Comparison of ENCODE assay signal across 17 cellular contexts in the genomic region with DNA sequence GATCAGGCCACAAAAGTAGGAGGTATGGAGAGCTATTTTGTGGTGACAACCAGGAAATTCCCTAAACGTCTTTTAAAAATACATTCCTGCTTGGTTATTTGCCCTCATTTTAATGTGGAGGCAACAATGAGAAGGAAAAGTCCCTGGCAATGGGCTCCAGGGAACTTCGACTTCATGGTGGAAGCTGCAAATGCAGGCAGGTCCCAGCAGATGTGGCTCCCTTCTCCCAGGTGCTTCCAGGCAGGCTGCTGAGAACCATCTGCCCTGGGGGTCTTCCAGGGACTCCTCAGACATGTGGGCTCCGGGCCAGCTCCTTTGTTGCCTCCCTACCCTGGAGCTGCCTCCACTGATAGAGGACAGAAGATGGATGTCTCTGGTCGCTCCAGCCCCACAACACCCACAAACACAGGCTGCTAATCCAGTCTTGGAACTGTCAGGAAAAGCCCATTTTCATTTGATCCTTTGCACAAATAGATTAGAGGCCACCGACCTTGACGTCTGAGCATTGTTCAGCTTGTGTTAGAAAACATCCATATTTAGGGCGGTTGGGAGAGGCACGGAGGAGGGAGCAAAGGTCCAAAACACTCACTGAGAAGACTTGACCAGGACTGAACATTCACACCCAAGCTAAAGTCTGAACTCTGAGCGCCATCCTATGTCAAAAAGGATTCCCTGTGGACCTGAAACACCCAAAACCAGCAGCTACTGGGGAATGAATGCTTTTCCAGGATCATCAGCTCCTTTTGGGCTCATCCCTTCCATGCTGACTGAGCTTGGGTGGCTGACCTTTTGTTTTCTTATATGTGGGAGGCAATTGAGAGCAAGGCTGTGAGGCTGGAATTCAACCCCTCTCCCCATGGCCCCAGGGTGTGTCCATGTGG. TPM values are rescaled to one million over a fixed set of nuclear protein-coding genes. Genes with fewer than 3 reads are reported as not detected.
DNase-seq lines count a peak whose midpoint lies in the region; TF ChIP-seq lines count a peak whose summit lies in the region.
"Had no signal": no experiment of that assay in that cellular context is flagged by ENCODE, and none has a peak within 500 bp of the region (broad histone marks: within the 10 kb centered on the region; RNA-seq: fewer than 3 reads in every experiment).

No MANE protein-coding gene starts in this region.

- TF ChIP-seq CTCF in C4-2B (conservative IDR thresholded peaks at IDR 0.05) (no peak), Loucy (conservative IDR thresholded peaks at IDR 0.05; ENCODE audit: low read length) (no peak), epithelial cell of proximal tubule (conservative IDR thresholded peaks at IDR 0.05; ENCODE audit: low read depth, low read length) (peak; percentile 48), neural crest cell (conservative IDR thresholded peaks at IDR 0.05) (no peak), left ventricle myocardium inferior (IDR thresholded peaks at IDR 0.05; ENCODE audit: borderline replicate concordance) (no peak)

- H3K36me3 Mint-ChIP-seq in neural crest cell (ENCODE audit: low read depth): no peaks in the 10 kb centered on the region
- H3K36me3 Mint-ChIP-seq in activated T-helper 2 cell treated with anti-CD3 and anti-CD28 coated beads, Interferon-gamma antibody, Interleukin-2, Interleukin-4, amounts not matched to agents 10 μg/mL and 5 μg/mL and 100 μg/mL, durations not matched to agents 14 hours and 24 hours and 36 hours (ENCODE audit: low read depth): no peaks in the 10 kb centered on the region
- H3K36me3 Mint-ChIP-seq: mesothelial cell of epicardium had no signal

- no peaks in the 10 kb centered on the region for H3K27me3 ChIP-seq in Loucy (ENCODE audit: insufficient read depth, low read length, poor library complexity, severe bottlenecking)
- H3K27me3 ChIP-seq in left ventricle myocardium inferior (ENCODE audit: low read depth): no peaks in the 10 kb centered on the region
- H3K27me3 ChIP-seq: body of pancreas, Peyer's patch had no signal

- H3K79me2 ChIP-seq in Loucy (ENCODE audit: insufficient read depth, low read length): no peaks in the 10 kb centered on the region

- H3K27ac ChIP-seq in C4-2B (peak overlapping the region; percentile 32; the same call in 1 of the 2 replicates), left ventricle myocardium inferior (replicated peaks) (no peak overlapping the region)
- H3K27ac ChIP-seq: body of pancreas had no signal

- H3K4me1 ChIP-seq in Loucy (ENCODE audit: insufficient read depth, low read length, poor library complexity, severe bottlenecking): peaks cover 42% of the 10 kb centered on the region
- H3K4me1 ChIP-seq in left ventricle myocardium inferior: peaks cover 17% of the 10 kb centered on the region

- DNase-seq in epithelial cell of proximal tubule (ENCODE audit: low read depth) (no peak), neural crest cell (ENCODE audit: low read depth, low spot score) (no peak), HT-29 (ENCODE audit: low spot score) (no peak), left ventricle myocardium inferior (no peak), HK-2 (ENCODE audit: unreplicated experiment) (no peak)
- DNase-seq in activated T-helper 2 cell treated with anti-CD3 and anti-CD28 coated beads, Interferon-gamma antibody, Interleukin-2, Interleukin-4, amounts not matched to agents 10 μg/mL and 5 μg/mL and 100 μg/mL, durations not matched to agents 14 hours and 24 hours and 36 hours (ENCODE audit: low spot score): no peak
- DNase-seq: activated CD4-positive, alpha-beta T cell treated with anti-CD3 and anti-CD28 coated beads, Interleukin-2, amount 10 ng/mL, durations not matched to agents 7 days and 5 days; C1 segment of cervical spinal cord; GDM1; stimulated activated naive CD8-positive, alpha-beta T cell treated with anti-CD3 and anti-CD28 coated beads, Interleukin-15, Interleukin-2, amounts not matched to agents 100 U/mL and 50 U/mL, for 24 hours; T-helper 2 cell had no signal

- H3K4me3 ChIP-seq in Loucy (ENCODE audit: low read length, poor library complexity, severe bottlenecking) (no peak overlapping the region), epithelial cell of proximal tubule (ENCODE audit: low read depth, low read length) (no peak overlapping the region), left ventricle myocardium inferior (no peak overlapping the region)
- H3K4me3 ChIP-seq: body of pancreas, Peyer's patch had no signal

- H3K9me3 ChIP-seq in Loucy (ENCODE audit: insufficient read depth, low read depth, low read length) (no peaks in the 10 kb centered on the region), left ventricle myocardium inferior (replicated peaks) (no peaks in the 10 kb centered on the region)
- H3K9me3 ChIP-seq: body of pancreas, Peyer's patch had no signal

- H3K4me3 Mint-ChIP-seq in neural crest cell: no peak overlapping the region
- H3K4me3 Mint-ChIP-seq in activated T-helper 2 cell treated with anti-CD3 and anti-CD28 coated beads, Interferon-gamma antibody, Interleukin-2, Interleukin-4, amounts not matched to agents 10 μg/mL and 5 μg/mL and 100 μg/mL, durations not matched to agents 14 hours and 24 hours and 36 hours (ENCODE audit: low read depth): no peak overlapping the region
- H3K4me3 Mint-ChIP-seq: activated CD4-positive, alpha-beta T cell treated with anti-CD3 and anti-CD28 coated beads, Interleukin-2, amount 10 ng/mL, durations not matched to agents 7 days and 5 days; mesothelial cell of epicardium had no signal

- no peaks in the 10 kb centered on the region for H4K20me1 ChIP-seq in Loucy (ENCODE audit: insufficient read depth, low read length, poor library complexity, severe bottlenecking)

- H3K4me1 Mint-ChIP-seq in neural crest cell: peaks cover 63% of the 10 kb centered on the region
- H3K4me1 Mint-ChIP-seq in activated T-helper 2 cell treated with anti-CD3 and anti-CD28 coated beads, Interferon-gamma antibody, Interleukin-2, Interleukin-4, amounts not matched to agents 10 μg/mL and 5 μg/mL and 100 μg/mL, durations not matched to agents 14 hours and 24 hours and 36 hours (ENCODE audit: low read depth): peaks cover 2% of the 10 kb centered on the region

- no peaks in the 10 kb centered on the region for H3F3A ChIP-seq in Loucy (ENCODE audit: low read depth)

- no peaks in the 10 kb centered on the region for H3K9me2 ChIP-seq in Loucy (replicated peaks; ENCODE audit: low read depth, low read length)

- no peak overlapping the region for H3K9ac ChIP-seq in Loucy (ENCODE audit: low read depth, low read length, poor library complexity, severe bottlenecking)

- no peak overlapping the region for H3K4me2 ChIP-seq in Loucy (ENCODE audit: low read depth, low read length, poor library complexity, severe bottlenecking)

- no peaks in the 10 kb centered on the region for H3K27me3 Mint-ChIP-seq in neural crest cell (ENCODE audit: low read depth)
- no peaks in the 10 kb centered on the region for H3K27me3 Mint-ChIP-seq in activated T-helper 2 cell treated with anti-CD3 and anti-CD28 coated beads, Interferon-gamma antibody, Interleukin-2, Interleukin-4, amounts not matched to agents 10 μg/mL and 5 μg/mL and 100 μg/mL, durations not matched to agents 14 hours and 24 hours and 36 hours (ENCODE audit: low read depth)
- H3K27me3 Mint-ChIP-seq: activated CD4-positive, alpha-beta T cell treated with anti-CD3 and anti-CD28 coated beads, Interleukin-2, amount 10 ng/mL, durations not matched to agents 7 days and 5 days had no signal

- H2AFZ ChIP-seq in Loucy (ENCODE audit: low read length): peak overlapping the region; percentile 73; the same call in 1 of the 2 replicates

- intact Hi-C loops in activated T-helper 2 cell treated with anti-CD3 and anti-CD28 coated beads, Interferon-gamma antibody, Interleukin-2, Interleukin-4, amounts not matched to agents 10 μg/mL and 5 μg/mL and 100 μg/mL, durations not matched to agents 14 hours and 24 hours and 36 hours (cut with micrococcal nuclease): no loop called here
- intact Hi-C loops in left ventricle myocardium inferior (cut with micrococcal nuclease): no loop called here

- H3K9me3 Mint-ChIP-seq in neural crest cell: no peaks in the 10 kb centered on the region
- no peaks in the 10 kb centered on the region for H3K9me3 Mint-ChIP-seq in activated T-helper 2 cell treated with anti-CD3 and anti-CD28 coated beads, Interferon-gamma antibody, Interleukin-2, Interleukin-4, amounts not matched to agents 10 μg/mL and 5 μg/mL and 100 μg/mL, durations not matched to agents 14 hours and 24 hours and 36 hours
- H3K9me3 Mint-ChIP-seq: activated CD4-positive, alpha-beta T cell treated with anti-CD3 and anti-CD28 coated beads, Interleukin-2, amount 10 ng/mL, durations not matched to agents 7 days and 5 days; mesothelial cell of epicardium had no signal

- peak overlapping the region; percentile 64 for H3K27ac Mint-ChIP-seq in neural crest cell (ENCODE audit: unreplicated experiment)
- no peak overlapping the region for H3K27ac Mint-ChIP-seq in activated T-helper 2 cell treated with anti-CD3 and anti-CD28 coated beads, Interferon-gamma antibody, Interleukin-2, Interleukin-4, amounts not matched to agents 10 μg/mL and 5 μg/mL and 100 μg/mL, durations not matched to agents 14 hours and 24 hours and 36 hours
- H3K27ac Mint-ChIP-seq: activated CD4-positive, alpha-beta T cell treated with anti-CD3 and anti-CD28 coated beads, Interleukin-2, amount 10 ng/mL, durations not matched to agents 7 days and 5 days; mesothelial cell of epicardium had no signal

- no peaks in the 10 kb centered on the region for H3K36me3 ChIP-seq in Loucy (ENCODE audit: insufficient read depth, low read length)
- H3K36me3 ChIP-seq in left ventricle myocardium inferior: no peaks in the 10 kb centered on the region
- H3K36me3 ChIP-seq: Peyer's patch had no signal

RNA-seq across cellular contexts. Expression of a gene that starts 30.2 kb away (rescaled TPM):
- total RNA-seq in epithelial cell of proximal tubule: 0.36 and 0.75 TPM in 2 replicates
- 0.07 and 0.33 TPM in 2 replicates for total RNA-seq in neural crest cell
- total RNA-seq in HT-29 (2014; rRNA removed; shearing (Covaris generic)): not detected in 2 replicates
- total RNA-seq in activated T-helper 2 cell treated with anti-CD3 and anti-CD28 coated beads, Interferon-gamma antibody, Interleukin-2, Interleukin-4, amounts not matched to agents 10 μg/mL and 5 μg/mL and 100 μg/mL, durations not matched to agents 14 hours and 24 hours and 36 hours: not detected in 2 replicates
- 18.0 TPM for total RNA-seq in left ventricle myocardium inferior
- total RNA-seq: activated CD4-positive, alpha-beta T cell treated with anti-CD3 and anti-CD28 coated beads, Interleukin-2, amount 10 ng/mL, durations not matched to agents 7 days and 5 days; NCI-H460 had no signal

Comparison
In these comparisons a context has a peak if more than half of its experiments do, and no peak if none do; other contexts are left out.
1. RNA of a gene that starts 30.2 kb away (total RNA-seq): 18.0 TPM in left ventricle myocardium inferior (single experiment); 0.36 to 0.75 TPM in epithelial cell of proximal tubule, 0.07 to 0.33 TPM in neural crest cell, not detected in HT-29 and not detected in activated T-helper 2 cell treated with anti-CD3 and anti-CD28 coated beads, Interferon-gamma antibody, Interleukin-2, Interleukin-4, amounts not matched to agents 10 μg/mL and 5 μg/mL and 100 μg/mL, durations not matched to agents 14 hours and 24 hours and 36 hours; every median in the first group is over 10 times any median in the second.